ENCODE assay signal across 8 cellular contexts in the genomic region with DNA sequence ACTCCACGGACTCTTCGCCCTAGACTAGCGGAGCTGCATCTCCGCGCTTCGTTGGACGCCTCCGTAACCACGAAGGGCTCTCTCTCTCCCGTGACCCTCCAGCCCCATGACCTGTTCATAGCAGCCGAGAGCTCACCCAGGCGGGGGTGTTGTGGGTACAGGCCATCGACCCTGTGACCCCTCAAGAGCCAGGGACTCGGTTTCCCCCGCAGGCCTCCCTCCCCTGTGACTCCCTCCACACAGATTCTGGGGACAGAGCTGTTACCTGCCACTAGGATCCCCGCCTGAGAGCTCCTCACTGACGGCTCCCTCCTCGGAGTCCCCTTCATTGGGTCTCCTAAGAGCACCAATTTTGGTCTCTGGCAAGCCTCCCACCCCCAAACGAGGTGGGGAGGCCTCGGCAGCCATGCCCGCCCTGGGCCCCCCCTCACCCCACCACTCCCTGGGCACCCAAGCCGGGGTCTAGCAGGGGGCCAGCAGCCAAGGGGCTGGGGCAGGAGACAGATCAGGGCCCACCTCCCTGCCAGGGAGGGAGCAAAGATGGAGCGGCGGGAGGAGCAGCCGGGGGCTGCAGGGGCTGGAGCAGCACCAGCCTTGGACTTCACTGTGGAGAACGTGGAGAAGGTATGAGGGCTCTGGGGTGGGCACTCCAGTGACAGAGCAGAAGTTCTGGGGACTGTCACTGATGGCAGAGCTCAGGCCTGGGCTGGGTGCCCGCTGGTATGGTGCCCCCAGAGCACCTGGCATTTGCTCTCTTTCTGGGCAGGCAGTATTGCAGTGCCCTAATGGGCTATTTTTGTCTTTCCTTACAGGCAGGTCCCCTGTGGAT. TPM values are rescaled to one million over a fixed set of nuclear protein-coding genes. Genes with fewer than 3 reads are reported as not detected.
A peak's percentile ranks its signal among the peaks of the same experiment; 100 is the strongest.
DNase-seq lines count a peak whose midpoint lies in the region; ATAC-seq and TF ChIP-seq lines count a peak whose summit lies in the region.

No MANE protein-coding gene starts in this region.

- TF ChIP-seq CTCF in AG10803 (conservative IDR thresholded peaks at IDR 0.05; ENCODE audit: low read length) (no peak), HEK293 (tag by site-specific recombination; IDR thresholded peaks at IDR 0.05) (no peak), WTC11 (IDR thresholded peaks at IDR 0.05) (no peak), retinal pigment epithelial cell (conservative IDR thresholded peaks at IDR 0.05; ENCODE audit: low read depth, low read length) (no peak)

- H3K4me3 Mint-ChIP-seq in WTC11: peak overlapping the region; percentile 83

- peaks cover 5% of the 10 kb centered on the region; the same call in 1 of the 2 replicates for H3K36me3 Mint-ChIP-seq in WTC11

- DNase-seq in AG10803 (ENCODE audit: low read depth): no peak
- DNase-seq in WTC11 (ENCODE audit: low spot score): no peak
- peak; percentile 53 for DNase-seq in germinal center (ENCODE audit: low spot score)
- DNase-seq in retinal pigment epithelial cell (ENCODE audit: low read depth): no peak
- no peak for DNase-seq in HuH-7 (ENCODE audit: low spot score)
- no peak for DNase-seq in stimulated activated CD8-positive, alpha-beta memory T cell treated with anti-CD3 and anti-CD28 coated beads, Interleukin-4, amount 100 ng/mL, for 48 hours
- DNase-seq in NCI-H524 treated with DMSO at 0.1 percent for 48 hours (lab: John Stamatoyannopoulos, UW): no peak

- H3K36me3 ChIP-seq in HEK293 (ENCODE audit: control insufficient read depth in 2 of 2, insufficient read depth in 1 of 2, low read length in 2 of 2): peaks cover 0 to 34% of the 10 kb centered on the region in 2 experiments; a peak in 1 of 3 replicates

- ATAC-seq in WTC11: no peak; the same call in 1 of the 2 replicates

- no peaks in the 10 kb centered on the region for H3K27me3 Mint-ChIP-seq in WTC11 (ENCODE audit: low read depth)

- H3K4me3 ChIP-seq in AG10803 (ENCODE audit: low read length) (peak overlapping the region; percentile 98), HEK293 (ENCODE audit: low read depth, low read length) (peak overlapping the region; percentile 85), retinal pigment epithelial cell (ENCODE audit: low read length) (peak overlapping the region; percentile 86)

- peaks cover 37% of the 10 kb centered on the region for H3K4me1 Mint-ChIP-seq in WTC11

- H3K4me1 ChIP-seq in HEK293 (ENCODE audit: control insufficient read depth, insufficient read depth, low read length): 0 out of 2 replicates have a peak, but pooled peaks cover 4% of the 10 kb centered on the region

- POLR2A ChIA-PET in HEK293 (lab: Yijun Ruan, JAX): interaction anchor here (0.8 to 2.7 kb wide), 12 partner anchors 9 to 589 kb away, joined by 3 to 15 read pairs (median 4); partner anchors contain the start of genes ARTN, ATP6V0B, CDC20 and DPH2
- POLR2A ChIA-PET in WTC11 (lab: Charles Lee): interaction anchor here (1.4 to 1.5 kb wide), 2 partner anchors 13 to 184 kb away, joined by 3 to 8 read pairs; partner anchors contain the start of gene ARTN

- H3K27ac Mint-ChIP-seq in WTC11: no peak overlapping the region; the same call in 1 of the 2 replicates

- H3K9me3 Mint-ChIP-seq in WTC11: no peaks in the 10 kb centered on the region

- no peaks in the 10 kb centered on the region for H3K9me3 ChIP-seq in HEK293 (ENCODE audit: control insufficient read depth, insufficient read depth, low read depth, low read length)

- CTCF ChIA-PET in HEK293 (lab: Yijun Ruan, JAX): interaction anchor here (0.5 to 6.4 kb wide), 7 partner anchors 13 to 1192 kb away, joined by 3 to 79 read pairs (median 5); partner anchors contain the start of gene ARTN
- CTCF ChIA-PET in WTC11 (lab: Charles Lee): interaction anchor here (0.7 to 9.9 kb wide), 9 partner anchors 11 to 182 kb away, joined by 3 to 172 read pairs (median 6); partner anchors contain the start of genes ARTN, ATP6V0B and DPH2

- peak overlapping the region; percentile 89 for H3K27ac ChIP-seq in HEK293 (ENCODE audit: extremely low read depth, low read depth, low read length)

TF ChIP-seq in HEK293, 187 proteins besides CTCF, POLR2A, EP300 and RAD21 (continues in another document):
- TF ChIP-seq ZNF707 (tag by site-specific recombination; IDR thresholded peaks at IDR 0.05): no peak
- TF ChIP-seq PRDM10 (tag by site-specific recombination; IDR thresholded peaks at IDR 0.05): peak; percentile 84
- peak; percentile 49 for TF ChIP-seq ZNF341 (tag by site-specific recombination; IDR thresholded peaks at IDR 0.05; ENCODE audit: low read depth)
- TF ChIP-seq ZNF624 (tag by site-specific recombination; IDR thresholded peaks at IDR 0.05): no peak
- TF ChIP-seq ZNF350 (tag by site-specific recombination; IDR thresholded peaks at IDR 0.05): no peak
- TF ChIP-seq BCL11A (tag by site-specific recombination; IDR thresholded peaks at IDR 0.05; ENCODE audit: low read depth): peak; percentile 65; the same call in 1 of the 2 replicates
- peak; percentile 45; the same call in 1 of the 2 replicates for TF ChIP-seq GLIS2 (tag by site-specific recombination; IDR thresholded peaks at IDR 0.05)
- 0 out of 2 replicates have a peak, but pooled peaks have one; percentile 1 for TF ChIP-seq KLF7 (tag by site-specific recombination; IDR thresholded peaks at IDR 0.05; ENCODE audit: borderline replicate concordance)

TF ChIP-seq in WTC11, 78 proteins besides CTCF, POLR2A, EP300 and RAD21:
- peak; percentile 55; the same call in 1 of the 2 replicates for TF ChIP-seq SMAD3 (CRISPR knock-in tag; IDR thresholded peaks at IDR 0.05; ENCODE audit: borderline replicate concordance)
- no peak for TF ChIP-seq MXD4 (CRISPR knock-in tag; IDR thresholded peaks at IDR 0.05; ENCODE audit: borderline replicate concordance)

RNA-seq across cellular contexts. Expression of gene IPO13, which starts 0.5 kb away (rescaled TPM):
- 17.8 to 24.2 TPM (median 19.1 TPM) in 3 replicates for total RNA-seq in WTC11 (2021)

RNA-seq across cellular contexts. Expression of gene ARTN, which starts 13.7 kb away (rescaled TPM):
- total RNA-seq in WTC11 (2021): 23.5 to 28.5 TPM (median 23.6 TPM) in 3 replicates

RNA-seq across cellular contexts. Expression of gene DPH2, which starts 22.5 kb away (rescaled TPM):
- total RNA-seq in WTC11 (2021): 47.6 to 57.5 TPM (median 51.5 TPM) in 3 replicates

RNA-seq across cellular contexts. Expression of gene ATP6V0B, which starts 27.5 kb away (rescaled TPM):
- total RNA-seq in WTC11 (2021): 108 to 115 TPM (median 110 TPM) in 3 replicates

RNA-seq across cellular contexts. Expression of gene B4GALT2, which starts 31.7 kb away (rescaled TPM):
- 66.7 to 72.2 TPM (median 66.9 TPM) in 3 replicates for total RNA-seq in WTC11 (2021)
